8 cellular contexts compared by ENCODE assay signal in genomic region chr19:43596842-43597461, GRCh38.
DNase-seq lines count a peak whose midpoint lies in the region; ATAC-seq and FAIRE-seq lines count a peak whose summit lies in the region.

No MANE protein-coding gene starts in this region.

- H3K9ac ChIP-seq in iPS-18a (ENCODE audit: low read length) (peak overlapping the region; percentile 58), stomach smooth muscle (ENCODE audit: low read length in 2 of 2) (peak overlapping the region; percentile 98 to 99)

- peak overlapping the region; percentile 65 for H3K4me3 ChIP-seq in iPS-18a (ENCODE audit: low read length)
- peak overlapping the region; percentile 92 to 94 for H3K4me3 ChIP-seq in stomach smooth muscle (ENCODE audit: low read length in 2 of 2)

- FAIRE-seq in urothelium cell line (lab: Jason Lieb, UNC), result no peak

- H3K27ac ChIP-seq in iPS-18a (ENCODE audit: low read length), result peak overlapping the region; percentile 60
- peak overlapping the region; percentile 99 for H3K27ac ChIP-seq in stomach smooth muscle (ENCODE audit: low read length)

- no peaks in the 10 kb centered on the region for H3K27me3 ChIP-seq in iPS-18a (ENCODE audit: control insufficient read depth, insufficient read depth, low read length)
- H3K27me3 ChIP-seq in stomach smooth muscle (ENCODE audit: control insufficient read depth in 1 of 2, insufficient read depth in 2 of 2, low read length in 2 of 2), result no peaks in the 10 kb centered on the region

- ATAC-seq in GM21515 (IDR thresholded peaks at IDR 0.05; ENCODE audit: unreplicated experiment), result no peak

- peak; percentile 56 for DNase-seq in NCI-H82 (lab: John Stamatoyannopoulos, UW)
- DNase-seq in NCI-H82 treated with DMSO at 0.1 percent for 48 hours (lab: John Stamatoyannopoulos, UW; ENCODE audit: unreplicated experiment), result no peak
- DNase-seq in activated T-cell treated with anti-CD3 and anti-CD28 coated beads, Interleukin-2, amount 50 U/mL, for 48 hours, result peak; percentile 22 to 32
- no peak for DNase-seq in DMS153 (lab: John Stamatoyannopoulos, UW)
- DNase-seq in urothelium cell line (ENCODE audit: low spot score), result no peak

- H3K36me3 ChIP-seq in iPS-18a (ENCODE audit: control insufficient read depth, low read depth, low read length) (peaks cover 9% of the 10 kb centered on the region), stomach smooth muscle (ENCODE audit: control insufficient read depth in 2 of 2, insufficient read depth in 2 of 2, low read length in 2 of 2) (peaks cover 24 to 39% of the 10 kb centered on the region in 2 donors)

- peaks cover 4% of the 10 kb centered on the region for H3K4me1 ChIP-seq in iPS-18a (ENCODE audit: control insufficient read depth, low read depth, low read length)
- H3K4me1 ChIP-seq in stomach smooth muscle (ENCODE audit: control insufficient read depth, insufficient read depth, low read length), result peaks cover 44% of the 10 kb centered on the region

- H3K9me3 ChIP-seq in iPS-18a (ENCODE audit: control insufficient read depth, low read depth, low read length) (no peaks in the 10 kb centered on the region), stomach smooth muscle (ENCODE audit: control insufficient read depth in 2 of 2, low read length in 2 of 2) (no peaks in the 10 kb centered on the region)

Comparison
In these comparisons a context has a peak if more than half of its experiments do, and no peak if none do; other contexts are left out.
1. DNase-seq: peak in NCI-H82 (single experiment) and activated T-cell treated with anti-CD3 and anti-CD28 coated beads, Interleukin-2, amount 50 U/mL, for 48 hours (2 of 2); none in NCI-H82 treated with DMSO at 0.1 percent for 48 hours (single experiment), DMS153 (single experiment) and urothelium cell line (single experiment).